In the genomic region with DNA sequence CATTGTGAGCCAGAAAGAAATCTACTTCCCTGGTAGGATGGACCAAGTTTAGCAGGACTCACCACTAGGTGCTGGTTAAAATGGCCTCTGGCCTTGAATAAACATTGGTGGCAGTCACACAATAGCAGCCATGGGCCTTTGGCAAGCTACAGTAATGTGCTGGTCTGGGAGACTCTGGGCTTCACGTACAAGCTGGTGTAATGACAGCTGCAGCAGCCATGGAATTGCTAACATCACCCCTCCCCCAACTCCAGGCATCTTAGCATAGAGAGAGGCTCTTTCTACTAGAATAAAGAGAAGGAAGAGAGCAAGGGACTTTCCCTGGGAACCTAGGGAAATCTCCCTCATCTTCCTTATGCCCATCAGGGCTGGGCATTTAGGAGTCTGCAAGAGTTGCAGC, we compare ENCODE assay signal across 18 cellular contexts.
DNase-seq lines count a peak whose midpoint lies in the region; ATAC-seq lines count a peak whose summit lies in the region.
"Had no signal": no experiment of that assay in that cellular context is flagged by ENCODE, and none has a peak within 500 bp of the region (broad histone marks: within the 10 kb centered on the region; RNA-seq: fewer than 3 reads in every experiment).

No MANE protein-coding gene starts in this region.

- H3K23ac ChIP-seq in mesendoderm (ENCODE audit: low read length): no peak overlapping the region

- H4K5ac ChIP-seq in mesendoderm (ENCODE audit: low read length): no peak overlapping the region

- DNase-seq in NCI-H2227 (lab: John Stamatoyannopoulos, UW; ENCODE audit: unreplicated experiment): peak; percentile 6
- no peak for DNase-seq in NCI-H2227 treated with DMSO at 0.1 percent for 48 hours (lab: John Stamatoyannopoulos, UW)
- DNase-seq in UCSD-AML1 (lab: John Stamatoyannopoulos, UW; ENCODE audit: unreplicated experiment): peak; percentile 1
- DNase-seq in mesendoderm: peak; percentile 6
- DNase-seq in stimulated activated CD4-positive, alpha-beta T cell treated with anti-CD3 and anti-CD28 coated beads, Interleukin-2, amount 100 ng/mL, for 24 hours: no peak
- no peak for DNase-seq in AG08395 (ENCODE audit: low spot score)
- DNase-seq: EL, MG63, NCI-H1092, NCI-H146, NCI-H2081 treated with DMSO at 0.1 percent for 48 hours, NCI-H345, NCI-H526, PC-9 had no signal

- H3K27ac ChIP-seq in mesendoderm (ENCODE audit: low read depth, low read length): no peak overlapping the region
- H3K27ac ChIP-seq: C4-2B, PC-9 had no signal

- H4K8ac ChIP-seq in mesendoderm (ENCODE audit: low read depth, low read length): no peak overlapping the region

- H3K4me1 ChIP-seq in mesendoderm (ENCODE audit: control insufficient read depth, low read depth, low read length): no peaks in the 10 kb centered on the region
- H3K4me1 ChIP-seq: HAP-1 had no signal

- no peak overlapping the region for H3K9ac ChIP-seq in mesendoderm (ENCODE audit: low read length)

- no peak overlapping the region for H2BK15ac ChIP-seq in mesendoderm (replicated peaks; ENCODE audit: low read depth)

- H3K4me2 ChIP-seq in mesendoderm (ENCODE audit: low read length): no peak overlapping the region
- H3K4me2 ChIP-seq: PC-9 had no signal

- H3K56ac ChIP-seq in mesendoderm (ENCODE audit: low read length): no peak overlapping the region

- no peak overlapping the region for H2BK120ac ChIP-seq in mesendoderm (ENCODE audit: low read depth, low read length)

- H3K4me3 ChIP-seq in mesendoderm (ENCODE audit: low read length): no peak overlapping the region
- H3K4me3 ChIP-seq: HAP-1, MG63, PC-9 had no signal

- no peak overlapping the region for H2AK5ac ChIP-seq in mesendoderm (ENCODE audit: low read length)

- H3K79me2 ChIP-seq in mesendoderm (ENCODE audit: control insufficient read depth, insufficient read depth, low read length): no peaks in the 10 kb centered on the region

- H3K27me3 ChIP-seq in mesendoderm (ENCODE audit: insufficient read depth, low read length, poor library complexity): no peaks in the 10 kb centered on the region
- H3K27me3 ChIP-seq: MG63 had no signal

- ATAC-seq in GM18870 (IDR thresholded peaks at IDR 0.05; ENCODE audit: unreplicated experiment) (no peak), HG03442 (IDR thresholded peaks at IDR 0.05; ENCODE audit: unreplicated experiment) (no peak)

- no peak overlapping the region for H3K18ac ChIP-seq in mesendoderm (ENCODE audit: low read length)

- H2BK5ac ChIP-seq in mesendoderm (ENCODE audit: low read length): no peak overlapping the region

- H3K79me1 ChIP-seq in mesendoderm (ENCODE audit: low read length): no peaks in the 10 kb centered on the region

- no peak overlapping the region for H3K4ac ChIP-seq in mesendoderm (ENCODE audit: low read depth, low read length)

- H3K36me3 ChIP-seq in mesendoderm (ENCODE audit: control insufficient read depth, insufficient read depth, low read length): no peaks in the 10 kb centered on the region
- H3K36me3 ChIP-seq: HAP-1, MG63 had no signal

- WGBS in mesendoderm (ENCODE audit: extremely low coverage, insufficient coverage, low lambda C conversion rate): no CpG with 5 or more reads among the region's 1 CpG

Comparison
In these comparisons a context has a peak if more than half of its experiments do, and no peak if none do; other contexts are left out.
1. DNase-seq: peak in NCI-H2227 (single experiment), UCSD-AML1 (single experiment) and mesendoderm (single experiment); none in NCI-H2227 treated with DMSO at 0.1 percent for 48 hours (single experiment), stimulated activated CD4-positive, alpha-beta T cell treated with anti-CD3 and anti-CD28 coated beads, Interleukin-2, amount 100 ng/mL, for 24 hours (0 of 2) and AG08395 (single experiment).